26 cellular contexts compared by ENCODE assay signal in genomic region chr7:45235905-45236304, GRCh38.
"Had no signal": no experiment of that assay in that cellular context is flagged by ENCODE, and none has a peak within 500 bp of the region (broad histone marks: within the 10 kb centered on the region; RNA-seq: fewer than 3 reads in every experiment).

No MANE protein-coding gene starts in this region.

- H3K9me3 ChIP-seq: stomach, suprapubic skin, testis, thoracic aorta, thyroid gland, tibial artery, tibial nerve, transverse colon, upper lobe of left lung, upper lobe of right lung, uterus, vagina had no signal

- H3K27me3 ChIP-seq: testis, thyroid gland, tibial nerve, upper lobe of left lung, uterus, vagina had no signal

- ATAC-seq: stimulated activated effector memory CD8-positive, alpha-beta T cell treated with anti-CD3 and anti-CD28 coated beads, Interleukin-12 subunit alpha, Interleukin-12 subunit beta, amount 100 ng/mL, for 72 hours; stimulated activated memory B cell treated with anti-CD40 and anti-IgM and Interleukin-4, amounts not matched to agents 10 μg/mL and 1 μg/mL and 100 μg/mL, for 72 hours; stimulated activated naive B cell treated with anti-CD40 and anti-IgM and Interleukin-4, amounts not matched to agents 10 μg/mL and 1 μg/mL and 100 μg/mL, for 72 hours; stimulated activated naive CD8-positive, alpha-beta T cell treated with anti-CD3 and anti-CD28 coated beads, Interleukin-15, amount 100 ng/mL, for 72 hours; stimulated activated naive CD8-positive, alpha-beta T cell treated with anti-CD3 and anti-CD28 coated beads, Interleukin-15, Interleukin-2, amounts not matched to agents 100 U/mL and 50 U/mL, for 24 hours; upper lobe of right lung had no signal

- H3K36me3 ChIP-seq: stomach, suprapubic skin, thoracic aorta, thyroid gland, tibial artery, tibial nerve, transverse colon, upper lobe of left lung, upper lobe of right lung, uterus, vagina had no signal

- H3K4me1 ChIP-seq: stomach, suprapubic skin, testis, thyroid gland, tibial artery, tibial nerve, transverse colon, uterus, vagina had no signal

- H3K27ac ChIP-seq: stomach, suprapubic skin, testis, thoracic aorta, thyroid gland, tibial artery, tibial nerve, transverse colon, upper lobe of left lung, upper lobe of right lung, uterus, vagina had no signal

- DNase-seq: stimulated activated CD4-positive, alpha-beta T cell treated with anti-CD3 and anti-CD28 coated beads, Interleukin-2, amount 100 ng/mL, for 48 hours; stimulated activated CD4-positive, alpha-beta T cell treated with anti-CD3 and anti-CD28 coated beads, Interleukin-4, amount 100 ng/mL, for 1 hour; stimulated activated CD4-positive, alpha-beta T cell treated with anti-CD3 and anti-CD28 coated beads, Interleukin-4, amount 100 ng/mL, for 24 hours; stimulated activated CD4-positive, alpha-beta T cell treated with anti-CD3 and anti-CD28 coated beads, Interleukin-4, amount 100 ng/mL, for 4 hours; stimulated activated CD8-positive, alpha-beta memory T cell treated with anti-CD3 and anti-CD28 coated beads, Interleukin-4, amount 100 ng/mL, for 48 hours; stimulated activated naive B cell treated with anti-CD40 and anti-IgM and Interleukin-4, amounts not matched to agents 10 μg/mL and 1 μg/mL and 100 μg/mL, for 72 hours; stimulated activated naive CD4-positive, alpha-beta T cell; stimulated activated naive CD4-positive, alpha-beta T cell treated with Interleukin-2 at 50 U/mL for 16 hours; stimulated activated naive CD8-positive, alpha-beta T cell treated with anti-CD3 and anti-CD28 coated beads, Interleukin-15, amount 100 ng/mL, for 72 hours; stimulated activated naive CD8-positive, alpha-beta T cell treated with anti-CD3 and anti-CD28 coated beads, Interleukin-15, Interleukin-2, amounts not matched to agents 100 U/mL and 50 U/mL, for 24 hours; stomach; substantia nigra; testis; thyroid gland; tibial artery; transverse colon; trophoblast cell; upper lobe of left lung; upper lobe of right lung; uterus had no signal

- H3K4me3 ChIP-seq: stomach, suprapubic skin, testis, thoracic aorta, thyroid gland, tibial artery, tibial nerve, transverse colon, upper lobe of left lung, upper lobe of right lung, uterus, vagina had no signal
